ENCODE assay signal across 9 cellular contexts in the genomic region with DNA sequence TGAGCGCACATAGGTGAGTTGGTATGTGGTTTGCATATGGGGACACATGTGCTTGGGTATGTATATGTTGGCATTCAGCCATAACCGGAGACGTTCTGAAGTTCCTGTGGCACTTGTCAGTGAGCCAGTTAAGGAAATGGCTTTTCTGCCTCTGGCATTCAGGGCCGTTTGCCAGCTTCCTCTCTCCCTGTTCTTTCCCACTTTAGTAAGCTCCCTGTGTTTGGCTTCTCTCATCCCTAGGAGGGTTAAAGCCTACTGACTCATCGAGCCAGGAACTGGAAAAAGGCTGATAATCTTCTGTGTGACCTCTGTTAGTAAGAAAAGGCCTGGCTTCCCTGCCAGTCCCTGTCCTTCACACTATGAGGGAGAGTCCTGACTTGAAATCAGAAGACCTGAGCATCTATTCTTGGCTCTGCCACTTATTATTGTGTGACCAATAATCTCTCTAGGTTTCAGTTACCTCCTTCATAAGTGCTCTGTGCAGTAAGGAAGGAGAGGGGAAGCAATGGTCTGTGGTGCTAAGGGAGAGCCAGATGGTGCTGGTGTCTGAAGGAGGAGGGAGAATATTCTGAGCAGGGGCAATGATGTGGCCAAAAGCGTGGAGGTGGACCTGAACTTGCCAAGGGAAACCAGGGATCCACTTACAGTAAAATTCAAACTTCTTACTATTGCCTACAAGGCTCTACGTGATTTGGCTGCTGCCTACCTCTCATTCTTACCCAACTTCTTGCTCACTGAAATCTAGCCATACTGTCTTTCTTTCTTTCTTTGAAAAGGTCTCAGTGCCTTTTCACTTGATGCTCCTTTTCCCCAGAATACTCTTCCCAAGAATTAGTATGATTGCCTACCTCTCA. TPM values are rescaled to one million over a fixed set of nuclear protein-coding genes. Genes with fewer than 3 reads are reported as not detected.
A peak's percentile ranks its signal among the peaks of the same experiment; 100 is the strongest.
DNase-seq lines count a peak whose midpoint lies in the region; ATAC-seq and TF ChIP-seq lines count a peak whose summit lies in the region.
"Had no signal": no experiment of that assay in that cellular context is flagged by ENCODE, and none has a peak within 500 bp of the region (broad histone marks: within the 10 kb centered on the region; RNA-seq: fewer than 3 reads in every experiment).

No MANE protein-coding gene starts in this region.

- H3K27me3 Mint-ChIP-seq in activated CD4-positive, alpha-beta T cell treated with anti-CD3 and anti-CD28 coated beads, Interleukin-2, amount 10 ng/mL, durations not matched to agents 7 days and 5 days, result no peaks in the 10 kb centered on the region
- H3K27me3 Mint-ChIP-seq: CD4-positive, CD25-positive, alpha-beta regulatory T cell had no signal

- H3K4me3 ChIP-seq in esophagus squamous epithelium, result no peak overlapping the region

- peaks cover 10% of the 10 kb centered on the region for H3K4me1 Mint-ChIP-seq in activated CD4-positive, alpha-beta T cell treated with anti-CD3 and anti-CD28 coated beads, Interleukin-2, amount 10 ng/mL, durations not matched to agents 7 days and 5 days

- no peak overlapping the region for H3K4me3 Mint-ChIP-seq in activated CD4-positive, alpha-beta T cell treated with anti-CD3 and anti-CD28 coated beads, Interleukin-2, amount 10 ng/mL, durations not matched to agents 7 days and 5 days
- H3K4me3 Mint-ChIP-seq: CD4-positive, CD25-positive, alpha-beta regulatory T cell had no signal

- TF ChIP-seq CTCF in esophagus squamous epithelium (IDR thresholded peaks at IDR 0.05) (no peak), omental fat pad (IDR thresholded peaks at IDR 0.05) (no peak)

- H3K27ac Mint-ChIP-seq in activated CD4-positive, alpha-beta T cell treated with anti-CD3 and anti-CD28 coated beads, Interleukin-2, amount 10 ng/mL, durations not matched to agents 7 days and 5 days, result no peak overlapping the region

- peaks cover 10 to 24% (median 17%) of the 10 kb centered on the region in 3 donors for H3K4me1 ChIP-seq in esophagus squamous epithelium

- WGBS in esophagus squamous epithelium, 2 donors, result 16 to 18% methylated on average over 6 to 7 of the region's 7 CpGs

- H3K9me3 ChIP-seq in esophagus squamous epithelium, result no peaks in the 10 kb centered on the region

- intact Hi-C loops in esophagus squamous epithelium (cut with DNase I), result no loop called here

- H3K9me3 Mint-ChIP-seq in activated CD4-positive, alpha-beta T cell treated with anti-CD3 and anti-CD28 coated beads, Interleukin-2, amount 10 ng/mL, durations not matched to agents 7 days and 5 days, result no peaks in the 10 kb centered on the region
- H3K9me3 Mint-ChIP-seq: CD4-positive, CD25-positive, alpha-beta regulatory T cell had no signal

- no peaks in the 10 kb centered on the region for H3K36me3 ChIP-seq in esophagus squamous epithelium

- peak overlapping the region; percentile 57 to 76 (median 72) for H3K27ac ChIP-seq in esophagus squamous epithelium

- CTCF ChIA-PET in activated CD4-positive, alpha-beta T cell treated with anti-CD3 and anti-CD28 coated beads, Interleukin-2, amount 10 ng/mL, durations not matched to agents 7 days and 5 days (lab: Charles Lee), result interaction anchor here (0.6 to 1.3 kb wide), 2 partner anchors 33 to 717 kb away, joined by 3 to 4 read pairs; no protein-coding TSS in a partner anchor

- no peaks in the 10 kb centered on the region for H3K27me3 ChIP-seq in esophagus squamous epithelium

- ATAC-seq in omental fat pad (ENCODE audit: low FRiP score) (peak; percentile 93), HG02678 (IDR thresholded peaks at IDR 0.05; ENCODE audit: unreplicated experiment) (no peak)

- POLR2A ChIA-PET in activated CD4-positive, alpha-beta T cell treated with anti-CD3 and anti-CD28 coated beads, Interleukin-2, amount 10 ng/mL, durations not matched to agents 7 days and 5 days (lab: Charles Lee), result no interaction called here

- DNase-seq in NCI-H2227 (lab: John Stamatoyannopoulos, UW; ENCODE audit: unreplicated experiment) (peak; percentile 11), NCI-H2227 treated with DMSO at 0.1 percent for 48 hours (lab: John Stamatoyannopoulos, UW) (no peak), SHP77 treated with DMSO at 0.1 percent for 48 hours (lab: John Stamatoyannopoulos, UW) (peak; percentile 9), esophagus squamous epithelium (lab: John Stamatoyannopoulos, UW) (no peak), omental fat pad (ENCODE audit: low spot score) (no peak), SK-N-DZ (ENCODE audit: low spot score) (no peak)
- no peak for DNase-seq in activated CD4-positive, alpha-beta T cell treated with anti-CD3 and anti-CD28 coated beads, Interleukin-2, amount 10 ng/mL, durations not matched to agents 7 days and 5 days
- DNase-seq: CD4-positive, CD25-positive, alpha-beta regulatory T cell had no signal

- H3K36me3 Mint-ChIP-seq in activated CD4-positive, alpha-beta T cell treated with anti-CD3 and anti-CD28 coated beads, Interleukin-2, amount 10 ng/mL, durations not matched to agents 7 days and 5 days (ENCODE audit: low read depth), result peaks cover 8% of the 10 kb centered on the region
- H3K36me3 Mint-ChIP-seq: CD4-positive, CD25-positive, alpha-beta regulatory T cell had no signal

- no peak for TF ChIP-seq POLR2A in esophagus squamous epithelium (IDR thresholded peaks at IDR 0.05)

RNA-seq across cellular contexts. Expression of a gene that starts 31.4 kb away (rescaled TPM):
- total RNA-seq in esophagus squamous epithelium, result 10 to 100 TPM; 29.5 to 69.1 (median 43.6) TPM
- total RNA-seq in omental fat pad, result 100 to 1,000 TPM in 2 of 4 donors, 10 to 100 TPM in 2; 72.4 to 119 (median 102) TPM
- 32.4 and 41.2 TPM in 2 replicates for polyA plus RNA-seq in SK-N-DZ (2014; cell fraction: cytosol; rRNA removed)
- 79.1 and 82.7 TPM in 2 replicates for polyA plus RNA-seq in SK-N-DZ (2014; cell fraction: nucleus; rRNA removed)
- total RNA-seq in activated CD4-positive, alpha-beta T cell treated with anti-CD3 and anti-CD28 coated beads, Interleukin-2, amount 10 ng/mL, durations not matched to agents 7 days and 5 days, result 10 to 100 TPM; 33.0 to 36.1 TPM

RNA-seq across cellular contexts. Expression of a gene that starts 35.2 kb away (rescaled TPM):
- total RNA-seq in esophagus squamous epithelium, result 1 to 10 TPM; 1.8 to 8.2 (median 5.1) TPM
- total RNA-seq in omental fat pad, result 10 to 100 TPM in 2 of 4 donors, 1 to 10 TPM in 2; 8.5 to 13.2 (median 11.2) TPM
- polyA plus RNA-seq in SK-N-DZ (2014; cell fraction: cytosol; rRNA removed), result 12.2 and 19.7 TPM in 2 replicates
- polyA plus RNA-seq in SK-N-DZ (2014; cell fraction: nucleus; rRNA removed), result 139 and 176 TPM in 2 replicates
- 1 to 10 TPM; 5.7 to 7.2 TPM for total RNA-seq in activated CD4-positive, alpha-beta T cell treated with anti-CD3 and anti-CD28 coated beads, Interleukin-2, amount 10 ng/mL, durations not matched to agents 7 days and 5 days

RNA-seq across cellular contexts. Expression of a gene that starts 47.8 kb away (rescaled TPM):
- 10 to 100 TPM; 61.3 to 75.2 (median 64.5) TPM for total RNA-seq in esophagus squamous epithelium
- total RNA-seq in omental fat pad, result 10 to 100 TPM; 32.1 to 39.6 (median 33.2) TPM
- 122 TPM in 2 replicates for polyA plus RNA-seq in SK-N-DZ (2014; cell fraction: cytosol; rRNA removed)
- polyA plus RNA-seq in SK-N-DZ (2014; cell fraction: nucleus; rRNA removed), result 247 and 265 TPM in 2 replicates
- 10 to 100 TPM; 48.7 to 49.1 TPM for total RNA-seq in activated CD4-positive, alpha-beta T cell treated with anti-CD3 and anti-CD28 coated beads, Interleukin-2, amount 10 ng/mL, durations not matched to agents 7 days and 5 days

RNA-seq across cellular contexts. Expression of a gene that starts 47.8 kb away (rescaled TPM):
- under 1 TPM in 1 of 4 donors, not detected in 3; 0.19 TPM for total RNA-seq in esophagus squamous epithelium
- total RNA-seq in omental fat pad, result under 1 TPM; 0.19 to 0.56 (median 0.40) TPM
- polyA plus RNA-seq in SK-N-DZ (2014; cell fraction: cytosol; rRNA removed), result 0.93 TPM in 1 of 2 replicates, not detected in the other
- 2.1 and 4.3 TPM in 2 replicates for polyA plus RNA-seq in SK-N-DZ (2014; cell fraction: nucleus; rRNA removed)
- under 1 TPM; 0.04 to 0.27 TPM for total RNA-seq in activated CD4-positive, alpha-beta T cell treated with anti-CD3 and anti-CD28 coated beads, Interleukin-2, amount 10 ng/mL, durations not matched to agents 7 days and 5 days

Comparison
In these comparisons a context has a peak if more than half of its experiments do, and no peak if none do; other contexts are left out.
1. DNase-seq: peak in NCI-H2227 (single experiment) and SHP77 treated with DMSO at 0.1 percent for 48 hours (single experiment); none in NCI-H2227 treated with DMSO at 0.1 percent for 48 hours (single experiment), esophagus squamous epithelium (single experiment), omental fat pad (single experiment), SK-N-DZ (single experiment) and activated CD4-positive, alpha-beta T cell treated with anti-CD3 and anti-CD28 coated beads, Interleukin-2, amount 10 ng/mL, durations not matched to agents 7 days and 5 days (single experiment).